Comparison of ENCODE assay signal across 15 cellular contexts in the genomic region with DNA sequence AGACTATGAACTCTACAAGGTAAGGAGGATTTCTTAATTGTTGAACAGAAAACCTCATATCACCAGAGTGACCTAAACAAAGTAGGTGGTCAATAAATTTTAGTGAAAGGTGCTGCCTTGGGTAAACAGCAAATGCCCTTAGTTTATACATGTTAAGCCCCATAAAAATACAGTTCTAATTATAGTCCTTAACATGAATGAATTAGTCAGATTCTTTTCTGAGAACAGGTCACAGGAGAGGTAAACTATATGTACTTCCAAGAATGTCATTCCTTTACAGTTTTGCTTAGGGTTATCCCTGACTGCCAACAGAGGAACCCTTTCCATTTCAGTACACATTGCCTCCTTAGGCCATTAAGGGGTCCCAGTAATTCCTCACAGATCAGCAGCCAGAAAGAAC.
DNase-seq lines count a peak whose midpoint lies in the region; ATAC-seq and TF ChIP-seq lines count a peak whose summit lies in the region.
"Had no signal": no experiment of that assay in that cellular context is flagged by ENCODE, and none has a peak within 500 bp of the region (broad histone marks: within the 10 kb centered on the region; RNA-seq: fewer than 3 reads in every experiment).

No MANE protein-coding gene starts in this region.

- H3K27ac Mint-ChIP-seq in nephron progenitor cell: peak overlapping the region; percentile 18
- no peak overlapping the region for H3K27ac Mint-ChIP-seq in activated CD4-positive, alpha-beta memory T cell treated with anti-CD3 and anti-CD28 coated beads for 36 hours

- H3K36me3 Mint-ChIP-seq in nephron progenitor cell (ENCODE audit: low read depth): peaks cover 15% of the 10 kb centered on the region
- H3K36me3 Mint-ChIP-seq in activated CD4-positive, alpha-beta memory T cell treated with anti-CD3 and anti-CD28 coated beads for 36 hours: peaks cover 6% of the 10 kb centered on the region

- H3K9ac ChIP-seq in subcutaneous abdominal adipose tissue (ENCODE audit: low read length in 5 of 5): no peak overlapping the region

- intact Hi-C loops in Panc1 (cut with micrococcal nuclease; ENCODE audit: unreplicated experiment): no loop called here
- intact Hi-C loops in left colon (cut with DNase I, micrococcal nuclease): no loop called here
- intact Hi-C loops in activated CD4-positive, alpha-beta memory T cell treated with anti-CD3 and anti-CD28 coated beads for 36 hours (cut with micrococcal nuclease): no loop called here

- H3K4me1 Mint-ChIP-seq in nephron progenitor cell: peaks cover 8% of the 10 kb centered on the region
- H3K4me1 Mint-ChIP-seq in activated CD4-positive, alpha-beta memory T cell treated with anti-CD3 and anti-CD28 coated beads for 36 hours (ENCODE audit: low read depth): peaks cover 5% of the 10 kb centered on the region

- no peak overlapping the region for H3K4me3 ChIP-seq in Panc1 (ENCODE audit: low read depth in 2 of 2, low read length in 2 of 2)
- no peak overlapping the region for H3K4me3 ChIP-seq in subcutaneous abdominal adipose tissue (ENCODE audit: low read depth in 1 of 5, low read length in 5 of 5)
- H3K4me3 ChIP-seq: A549 had no signal

- TF ChIP-seq CTCF in Panc1 (IDR thresholded peaks at IDR 0.05) (no peak), nephron progenitor cell (IDR thresholded peaks at IDR 0.05) (no peak)

- DNase-seq in Panc1 (ENCODE audit: low read depth, low spot score) (no peak), left colon (no peak), nephron progenitor cell (no peak), inferior parietal cortex (ENCODE audit: extremely low spot score) (no peak)
- no peak for DNase-seq in activated CD4-positive, alpha-beta memory T cell treated with anti-CD3 and anti-CD28 coated beads for 36 hours
- DNase-seq: BE2C; CD4-positive, alpha-beta memory T cell; DMS79; GOT3; H9 had no signal

- H3K27me3 Mint-ChIP-seq in nephron progenitor cell (ENCODE audit: low read depth, poor library complexity): peaks cover 4% of the 10 kb centered on the region
- H3K27me3 Mint-ChIP-seq in activated CD4-positive, alpha-beta memory T cell treated with anti-CD3 and anti-CD28 coated beads for 36 hours: no peaks in the 10 kb centered on the region
- H3K27me3 Mint-ChIP-seq: CD4-positive, alpha-beta memory T cell had no signal

- CTCF ChIA-PET in Panc1 (lab: Charles Lee): no interaction called here
- CTCF ChIA-PET in activated CD4-positive, alpha-beta memory T cell treated with anti-CD3 and anti-CD28 coated beads for 36 hours (lab: Charles Lee): interaction anchor here (0.8 kb wide), 1 partner anchor 222 kb away, joined by 3 read pairs; no protein-coding TSS in a partner anchor

- POLR2A ChIA-PET in Panc1 (lab: Charles Lee): no interaction called here
- POLR2A ChIA-PET in activated CD4-positive, alpha-beta memory T cell treated with anti-CD3 and anti-CD28 coated beads for 36 hours (lab: Charles Lee): no interaction called here

- H3K4me1 ChIP-seq in Panc1 (ENCODE audit: control insufficient read depth, insufficient read depth, low read length): peaks cover 9% of the 10 kb centered on the region; the same call in 1 of the 2 replicates
- H3K4me1 ChIP-seq in subcutaneous abdominal adipose tissue (ENCODE audit: control insufficient read depth in 5 of 5, insufficient read depth in 5 of 5, low read length in 5 of 5): peaks cover 0 to 7% (median 4%) of the 10 kb centered on the region in 5 donors
- H3K4me1 ChIP-seq: BE2C had no signal

- H3K27me3 ChIP-seq in Panc1 (ENCODE audit: control insufficient read depth, insufficient read depth, low read length) (no peaks in the 10 kb centered on the region), subcutaneous abdominal adipose tissue (ENCODE audit: control insufficient read depth in 5 of 5, insufficient read depth in 4 of 5, low read length in 5 of 5) (no peaks in the 10 kb centered on the region)
- H3K27me3 ChIP-seq: BE2C had no signal

- in situ Hi-C loops in Panc1 (cut with HindIII; ENCODE audit: low pct_unique_long_range_greater_than_20kb, low sequenced_read_pairs): no loop called here

- no peaks in the 10 kb centered on the region for H3K9me3 Mint-ChIP-seq in nephron progenitor cell
- H3K9me3 Mint-ChIP-seq in activated CD4-positive, alpha-beta memory T cell treated with anti-CD3 and anti-CD28 coated beads for 36 hours: no peaks in the 10 kb centered on the region
- H3K9me3 Mint-ChIP-seq: H9 had no signal

- H3K4me3 Mint-ChIP-seq in nephron progenitor cell: no peak overlapping the region
- no peak overlapping the region for H3K4me3 Mint-ChIP-seq in activated CD4-positive, alpha-beta memory T cell treated with anti-CD3 and anti-CD28 coated beads for 36 hours
- H3K4me3 Mint-ChIP-seq: CD4-positive, alpha-beta memory T cell; H9 had no signal

- H3K27ac ChIP-seq in Panc1 (ENCODE audit: low read length): peak overlapping the region; percentile 17; the same call in 1 of the 2 replicates
- H3K27ac ChIP-seq in subcutaneous abdominal adipose tissue (ENCODE audit: low read depth, low read length): peak overlapping the region; percentile 11
- H3K27ac ChIP-seq: A549, C4-2B had no signal

- no peaks in the 10 kb centered on the region for H3K9me3 ChIP-seq in Panc1 (ENCODE audit: control insufficient read depth, insufficient read depth, low read depth, low read length)
- no peaks in the 10 kb centered on the region for H3K9me3 ChIP-seq in subcutaneous abdominal adipose tissue (ENCODE audit: control insufficient read depth in 5 of 5, low read length in 5 of 5)
- H3K9me3 ChIP-seq: A549, BE2C had no signal

- no peaks in the 10 kb centered on the region for H3K36me3 ChIP-seq in Panc1 (ENCODE audit: control insufficient read depth, insufficient read depth, low read length)
- peaks cover 6 to 23% (median 13%) of the 10 kb centered on the region in 5 donors for H3K36me3 ChIP-seq in subcutaneous abdominal adipose tissue (ENCODE audit: control insufficient read depth in 5 of 5, insufficient read depth in 5 of 5, low read length in 5 of 5)
- H3K36me3 ChIP-seq: BE2C had no signal

- ATAC-seq in Panc1 (no peak), left colon (peak; percentile 52), HG02970 (IDR thresholded peaks at IDR 0.05; ENCODE audit: low FRiP score, unreplicated experiment) (no peak)
- ATAC-seq: A549, HepG2 had no signal

- BruUV-seq in Panc1 (replicated peaks; lab: Mats Ljungman, UMichigan): no TSS peak
